26 cellular contexts compared by ENCODE assay signal in genomic region chr21:44514746-44515358, GRCh38. TPM values are rescaled to one million over a fixed set of nuclear protein-coding genes. Genes with fewer than 3 reads are reported as not detected.
"Had no signal": no experiment of that assay in that cellular context is flagged by ENCODE, and none has a peak within 500 bp of the region (broad histone marks: within the 10 kb centered on the region; RNA-seq: fewer than 3 reads in every experiment).

No MANE protein-coding gene starts in this region.

- H3K4me2 ChIP-seq: hepatocyte had no signal

- H3K4me1 ChIP-seq: foreskin keratinocyte, psoas muscle, testis, upper lobe of right lung had no signal

- H3K27me3 ChIP-seq: hepatocyte, testis, vagina had no signal

- H2AFZ ChIP-seq: hepatocyte had no signal

- H3K9me3 ChIP-seq: esophagus squamous epithelium, psoas muscle, sigmoid colon, testis, tibial nerve, upper lobe of right lung, vagina had no signal

- H3K4me3 ChIP-seq: esophagus squamous epithelium, hepatocyte, psoas muscle, sigmoid colon, skin epidermis, testis, tibial nerve, upper lobe of right lung, vagina had no signal

- H3K79me2 ChIP-seq: hepatocyte had no signal

- H3K36me3 ChIP-seq: esophagus squamous epithelium, sigmoid colon, tibial nerve, upper lobe of right lung, vagina had no signal

- DNase-seq: effector memory CD8-positive, alpha-beta T cell; esophagus squamous epithelium; foreskin keratinocyte; head of caudate nucleus; kidney glomerular epithelial cell; mammary epithelial cell; naive thymus-derived CD4-positive, alpha-beta T cell; nephron progenitor cell; retina; sigmoid colon; stimulated activated CD4-positive, alpha-beta T cell treated with anti-CD3 and anti-CD28 coated beads, Interleukin-2, amount 100 ng/mL, for 24 hours; stimulated activated CD4-positive, alpha-beta T cell treated with anti-CD3 and anti-CD28 coated beads, Interleukin-4, amount 100 ng/mL, for 4 hours; stimulated activated naive B cell treated with anti-CD40 and anti-IgM and Interleukin-4, amounts not matched to agents 10 μg/mL and 1 μg/mL and 100 μg/mL, for 72 hours; stimulated activated naive CD8-positive, alpha-beta T cell treated with anti-CD3 and anti-CD28 coated beads, Interleukin-15, amount 100 ng/mL, for 72 hours; testis; upper lobe of right lung had no signal

- ATAC-seq: effector memory CD8-positive, alpha-beta T cell; foreskin keratinocyte; naive thymus-derived CD4-positive, alpha-beta T cell; psoas muscle; stimulated activated naive B cell treated with anti-CD40 and anti-IgM and Interleukin-4, amounts not matched to agents 10 μg/mL and 1 μg/mL and 100 μg/mL, for 72 hours; stimulated activated naive CD8-positive, alpha-beta T cell treated with anti-CD3 and anti-CD28 coated beads, Interleukin-15, amount 100 ng/mL, for 72 hours; upper lobe of right lung had no signal

- H3K27ac ChIP-seq: esophagus squamous epithelium, foreskin keratinocyte, hepatocyte, psoas muscle, sigmoid colon, skin epidermis, testis, tibial nerve, upper lobe of right lung, vagina had no signal

RNA-seq across cellular contexts. Expression of gene KRTAP10-1, which starts 25.1 kb away (rescaled TPM):
- total RNA-seq: epithelial cell of proximal tubule; esophagus squamous epithelium; foreskin keratinocyte; hepatocyte; mammary epithelial cell; mesenteric fat pad; mononuclear cell; naive thymus-derived CD4-positive, alpha-beta T cell; osteoblast; psoas muscle; sigmoid colon; subcutaneous adipose tissue; testis; tibial nerve; upper lobe of right lung; vagina had no signal
- polyA plus RNA-seq: foreskin keratinocyte; hepatocyte; mammary epithelial cell; naive thymus-derived CD4-positive, alpha-beta T cell; psoas muscle; sigmoid colon had no signal

RNA-seq across cellular contexts. Expression of gene KRTAP10-2, which starts 36.5 kb away (rescaled TPM):
- total RNA-seq: epithelial cell of proximal tubule; esophagus squamous epithelium; foreskin keratinocyte; hepatocyte; mammary epithelial cell; mesenteric fat pad; mononuclear cell; naive thymus-derived CD4-positive, alpha-beta T cell; osteoblast; psoas muscle; sigmoid colon; subcutaneous adipose tissue; testis; tibial nerve; upper lobe of right lung; vagina had no signal
- polyA plus RNA-seq: foreskin keratinocyte; hepatocyte; mammary epithelial cell; naive thymus-derived CD4-positive, alpha-beta T cell; psoas muscle; sigmoid colon had no signal

RNA-seq across cellular contexts. Expression of gene KRTAP10-3, which starts 43.7 kb away (rescaled TPM):
- total RNA-seq: epithelial cell of proximal tubule; esophagus squamous epithelium; foreskin keratinocyte; hepatocyte; mammary epithelial cell; mesenteric fat pad; mononuclear cell; naive thymus-derived CD4-positive, alpha-beta T cell; osteoblast; psoas muscle; subcutaneous adipose tissue; testis; tibial nerve; upper lobe of right lung; vagina had no signal
- polyA plus RNA-seq: foreskin keratinocyte; hepatocyte; mammary epithelial cell; naive thymus-derived CD4-positive, alpha-beta T cell; psoas muscle; sigmoid colon had no signal

RNA-seq across cellular contexts. Expression of gene KRTAP10-4, which starts 58.7 kb away (rescaled TPM):
- total RNA-seq: epithelial cell of proximal tubule; esophagus squamous epithelium; foreskin keratinocyte; hepatocyte; mammary epithelial cell; mesenteric fat pad; mononuclear cell; naive thymus-derived CD4-positive, alpha-beta T cell; osteoblast; psoas muscle; sigmoid colon; subcutaneous adipose tissue; tibial nerve; upper lobe of right lung; vagina had no signal
- polyA plus RNA-seq: foreskin keratinocyte; hepatocyte; mammary epithelial cell; naive thymus-derived CD4-positive, alpha-beta T cell; psoas muscle; sigmoid colon had no signal
